ENCODE assay signal across 22 cellular contexts in genomic region chr2:110842048-110842447, GRCh38.
DNase-seq lines count a peak whose midpoint lies in the region; ATAC-seq and TF ChIP-seq lines count a peak whose summit lies in the region.
"Had no signal": no experiment of that assay in that cellular context is flagged by ENCODE, and none has a peak within 500 bp of the region (broad histone marks: within the 10 kb centered on the region; RNA-seq: fewer than 3 reads in every experiment).

No MANE protein-coding gene starts in this region.

- no peak for ATAC-seq in Right ventricle myocardium superior (ENCODE audit: poor library complexity)
- ATAC-seq: Panc1 had no signal

- H3K79me2 ChIP-seq in OCI-LY7 (ENCODE audit: insufficient read depth, low read depth, low read length) = no peaks in the 10 kb centered on the region

- no peak overlapping the region for H3K4me3 ChIP-seq in breast epithelium
- H3K4me3 ChIP-seq in OCI-LY7 (ENCODE audit: low read depth, low read length, poor library complexity, severe bottlenecking) = no peak overlapping the region
- H3K4me3 ChIP-seq in endodermal cell (ENCODE audit: low read length) = no peak overlapping the region
- H3K4me3 ChIP-seq: SK-N-MC had no signal

- H3K9me3 ChIP-seq in breast epithelium (no peaks in the 10 kb centered on the region), OCI-LY7 (ENCODE audit: low read length) (no peaks in the 10 kb centered on the region), endodermal cell (ENCODE audit: control insufficient read depth, low read length) (no peaks in the 10 kb centered on the region)

- H3K4me3 Mint-ChIP-seq in MCF 10A (ENCODE audit: unreplicated experiment) (no peak overlapping the region), endodermal cell (no peak overlapping the region)

- H4K20me1 ChIP-seq in OCI-LY7 (ENCODE audit: insufficient read depth, low read length) = no peaks in the 10 kb centered on the region

- no peaks in the 10 kb centered on the region for H3K36me3 ChIP-seq in breast epithelium
- no peaks in the 10 kb centered on the region for H3K36me3 ChIP-seq in OCI-LY7 (ENCODE audit: insufficient read depth, low read length)
- no peaks in the 10 kb centered on the region for H3K36me3 ChIP-seq in endodermal cell (ENCODE audit: control insufficient read depth, insufficient read depth, low read length)

- intact Hi-C loops in MCF 10A (cut with micrococcal nuclease) (no loop called here), breast epithelium (cut with DNase I; ENCODE audit: low total_unique reads) (no loop called here), OCI-LY7 (cut with micrococcal nuclease; ENCODE audit: unreplicated experiment) (no loop called here), Right ventricle myocardium superior (cut with DNase I) (no loop called here)

- H3K27ac ChIP-seq in breast epithelium (no peak overlapping the region), OCI-LY7 (ENCODE audit: low read depth, low read length, poor library complexity, severe bottlenecking) (no peak overlapping the region), endodermal cell (ENCODE audit: low read depth, low read length) (no peak overlapping the region)
- H3K27ac ChIP-seq: RWPE1, SK-N-MC had no signal

- H3K27ac Mint-ChIP-seq in MCF 10A (ENCODE audit: low read depth, unreplicated experiment) (no peak overlapping the region), endodermal cell (no peak overlapping the region)

- H3K4me1 ChIP-seq in breast epithelium (no peaks in the 10 kb centered on the region), OCI-LY7 (ENCODE audit: insufficient read depth, low read length, poor library complexity, severe bottlenecking) (peaks cover 4% of the 10 kb centered on the region), endodermal cell (ENCODE audit: control insufficient read depth, insufficient read depth, low read length) (peaks cover 14% of the 10 kb centered on the region)

- H3K4me1 Mint-ChIP-seq in MCF 10A (ENCODE audit: insufficient read depth, unreplicated experiment) (no peaks in the 10 kb centered on the region), endodermal cell (peaks cover 39% of the 10 kb centered on the region)

- TF ChIP-seq POLR2A in breast epithelium (IDR thresholded peaks at IDR 0.05) = no peak

- CTCF ChIA-PET in MCF 10A (lab: Yijun Ruan, JAX) (interaction anchor here (1.0 to 1.2 kb wide), 2 partner anchors 11 to 14 kb away, joined by 4 to 5 read pairs; no protein-coding TSS in a partner anchor), OCI-LY7 (lab: Charles Lee; ENCODE audit: unreplicated experiment) (no interaction called here)

- BruUV-seq in MCF 10A (replicated peaks; lab: Mats Ljungman, UMichigan) (no TSS peak), OCI-LY7 (replicated peaks; lab: Mats Ljungman, UMichigan) (no TSS peak)

- POLR2A ChIA-PET in MCF 10A (lab: Yijun Ruan, JAX) = no interaction called here
- POLR2A ChIA-PET in OCI-LY7 (lab: Charles Lee) = interaction anchor here (1.2 kb wide), 1 partner anchor 10 kb away, joined by 4 read pairs; no protein-coding TSS in a partner anchor

- H3K9me3 Mint-ChIP-seq in MCF 10A (ENCODE audit: unreplicated experiment) (no peaks in the 10 kb centered on the region), endodermal cell (no peaks in the 10 kb centered on the region)

- H3K9ac ChIP-seq in endodermal cell (ENCODE audit: extremely low read depth, low read length, poor library complexity, severe bottlenecking) = no peak overlapping the region

- TF ChIP-seq CTCF in MCF 10A (IDR thresholded peaks at IDR 0.05; ENCODE audit: unreplicated experiment) (no peak), breast epithelium (IDR thresholded peaks at IDR 0.05) (no peak), OCI-LY7 (conservative IDR thresholded peaks at IDR 0.05; ENCODE audit: low read length) (0 out of 2 replicates have a peak, but pooled peaks have one; percentile 0), endodermal cell (conservative IDR thresholded peaks at IDR 0.05) (peak; percentile 19)

- H3K36me3 Mint-ChIP-seq in MCF 10A (ENCODE audit: insufficient read depth, unreplicated experiment) (no peaks in the 10 kb centered on the region), endodermal cell (ENCODE audit: low read depth) (no peaks in the 10 kb centered on the region)

- H3K27me3 Mint-ChIP-seq in MCF 10A (ENCODE audit: insufficient read depth, unreplicated experiment) (peaks cover 13% of the 10 kb centered on the region), endodermal cell (ENCODE audit: insufficient read depth) (peaks cover 34% of the 10 kb centered on the region)

- H3K27me3 ChIP-seq in breast epithelium (no peaks in the 10 kb centered on the region), endodermal cell (ENCODE audit: control insufficient read depth, insufficient read depth, low read length, poor library complexity, severe bottlenecking) (peaks cover 28% of the 10 kb centered on the region)

- H2AFZ ChIP-seq in OCI-LY7 (ENCODE audit: low read length) = no peak overlapping the region

- DNase-seq in MCF 10A (ENCODE audit: unreplicated experiment) (peak; percentile 20), breast epithelium (ENCODE audit: low spot score in 2 of 2) (no peak), OCI-LY7 (ENCODE audit: low spot score) (no peak), endodermal cell (no peak), renal cortical epithelial cell (ENCODE audit: low read depth) (peak; percentile 7), ecto neural progenitor cell (ENCODE audit: low spot score) (no peak), Right ventricle myocardium superior (no peak)
- DNase-seq: Calu3, DMS79 treated with DMSO at 0.1 percent for 48 hours, HCEC 1CT, MV-4-11, NCI-H1105, NCI-H1436 treated with DMSO at 0.1 percent for 48 hours, NCI-H187 treated with DMSO at 0.1 percent for 48 hours, NCI-H2171 treated with DMSO at 0.1 percent for 48 hours, NCI-H345, NCI-H524, NCI-H748 treated with DMSO at 0.1 percent for 48 hours, SIG-M5 had no signal

- WGBS in endodermal cell (ENCODE audit: insufficient coverage in 1 of 2, insufficient read length in 1 of 2), 2 experiments = 80 to 93% methylated on average over 2 to 3 of the region's 3 CpGs

- H3K4me2 ChIP-seq in OCI-LY7 (ENCODE audit: low read length) = no peak overlapping the region

- no peaks in the 10 kb centered on the region for H3K9me2 ChIP-seq in OCI-LY7 (ENCODE audit: insufficient read depth, low read length)

Comparison
In these comparisons a context has a peak if more than half of its experiments do, and no peak if none do; other contexts are left out.
1. DNase-seq: peak in MCF 10A (single experiment) and renal cortical epithelial cell (single experiment); none in breast epithelium (0 of 2), OCI-LY7 (single experiment), endodermal cell (single experiment), ecto neural progenitor cell (single experiment) and Right ventricle myocardium superior (single experiment).
2. CTCF ChIP-seq: peak in OCI-LY7 (single experiment) and endodermal cell (single experiment); none in MCF 10A (single experiment) and breast epithelium (0 of 3).